ENCODE assay signal across 23 cellular contexts in genomic region chr4:40957281-40957680, GRCh38.
"Had no signal": no experiment of that assay in that cellular context is flagged by ENCODE, and none has a peak within 500 bp of the region (broad histone marks: within the 10 kb centered on the region; RNA-seq: fewer than 3 reads in every experiment).

No MANE protein-coding gene starts in this region.

- H3K4me1 ChIP-seq: colonic mucosa, prostate gland had no signal

- DNase-seq: colonic mucosa; effector CD8-positive, alpha-beta T cell; gastrocnemius medialis; head of caudate nucleus; kidney; mesenchymal stem cell; mucosa of descending colon; naive thymus-derived CD4-positive, alpha-beta T cell; stimulated activated CD4-positive, alpha-beta T cell treated with anti-CD3 and anti-CD28 coated beads, Interleukin-12 subunit alpha, Interleukin-12 subunit beta, amount 100 ng/mL, for 4 hours; stimulated activated CD4-positive, alpha-beta T cell treated with anti-CD3 and anti-CD28 coated beads, Interleukin-2, amount 100 ng/mL, for 24 hours; stimulated activated CD4-positive, alpha-beta T cell treated with anti-CD3 and anti-CD28 coated beads, Interleukin-4, amount 100 ng/mL, for 24 hours; stimulated activated naive CD4-positive, alpha-beta T cell treated with Interleukin-2 at 50 U/mL for 16 hours; stomach; upper lobe of left lung had no signal

- H3K4me2 ChIP-seq: neural progenitor cell, smooth muscle cell had no signal

- H3K36me3 ChIP-seq: colonic mucosa, esophagus muscularis mucosa, gastrocnemius medialis, neural progenitor cell, prostate gland, right atrium auricular region, stomach, tibial nerve, upper lobe of left lung had no signal

- H3K4me3 ChIP-seq: colonic mucosa, esophagus muscularis mucosa, gastrocnemius medialis, mucosa of descending colon, neural progenitor cell, prostate gland, right atrium auricular region, smooth muscle cell, stomach, tibial nerve, upper lobe of left lung had no signal

- H3K27ac ChIP-seq: colonic mucosa, neural progenitor cell, prostate gland, stomach, upper lobe of left lung had no signal

- H3K9ac ChIP-seq: neural progenitor cell had no signal

- H2AFZ ChIP-seq: neural progenitor cell had no signal

- ATAC-seq: gastrocnemius medialis; left lobe of liver; mucosa of descending colon; naive thymus-derived CD4-positive, alpha-beta T cell; sciatic nerve; stimulated activated effector memory CD8-positive, alpha-beta T cell treated with anti-CD3 and anti-CD28 coated beads, Interleukin-12 subunit alpha, Interleukin-12 subunit beta, amount 100 ng/mL, for 72 hours had no signal

- H3K9me3 ChIP-seq: colonic mucosa, esophagus muscularis mucosa, gastrocnemius medialis, mucosa of descending colon, prostate gland, right atrium auricular region, stomach, upper lobe of left lung had no signal

- H3K27me3 ChIP-seq: colonic mucosa, esophagus muscularis mucosa, gastrocnemius medialis, neural progenitor cell, right atrium auricular region, stomach, tibial nerve, upper lobe of left lung had no signal
